Comparison of ENCODE assay signal across 14 cellular contexts in genomic region chr19:49692102-49692599, GRCh38. TPM values are rescaled to one million over a fixed set of nuclear protein-coding genes. Genes with fewer than 3 reads are reported as not detected.
DNase-seq lines count a peak whose midpoint lies in the region; ATAC-seq, FAIRE-seq and TF ChIP-seq lines count a peak whose summit lies in the region.
"Had no signal": no experiment of that assay in that cellular context is flagged by ENCODE, and none has a peak within 500 bp of the region (broad histone marks: within the 10 kb centered on the region; RNA-seq: fewer than 3 reads in every experiment).

No MANE protein-coding gene starts in this region.

- H3K4me1 Mint-ChIP-seq in chondrocyte (ENCODE audit: low read depth) = peaks cover 28% of the 10 kb centered on the region
- H3K4me1 Mint-ChIP-seq in naive thymus-derived CD8-positive, alpha-beta T cell = peaks cover 13 to 33% (median 23%) of the 10 kb centered on the region in 4 donors

- H3K36me3 ChIP-seq in IMR-90 (ENCODE audit: control insufficient read depth, insufficient read depth, low read length) (peaks cover 14% of the 10 kb centered on the region; the same call in 1 of the 2 replicates), small intestine (ENCODE audit: control insufficient read depth in 2 of 2, insufficient read depth in 2 of 2, low read length in 2 of 2) (peaks cover 0 to 5% of the 10 kb centered on the region in 2 donors)
- H3K36me3 ChIP-seq: thoracic aorta had no signal

- POLR2A ChIA-PET in AG04449 (lab: Yijun Ruan, JAX) (no interaction called here), IMR-90 (lab: Charles Lee; ENCODE audit: unreplicated experiment) (no interaction called here)
- POLR2A ChIA-PET in naive thymus-derived CD8-positive, alpha-beta T cell (lab: Charles Lee) = interaction anchor here (0.7 to 1.4 kb wide), 2 partner anchors 10 to 26 kb away, joined by 4 to 6 read pairs; no protein-coding TSS in a partner anchor

- H3K27ac Mint-ChIP-seq in chondrocyte (ENCODE audit: unreplicated experiment) = no peak overlapping the region
- H3K27ac Mint-ChIP-seq in naive thymus-derived CD8-positive, alpha-beta T cell = no peak overlapping the region

- H3K36me3 Mint-ChIP-seq in chondrocyte (ENCODE audit: low read depth) = peaks cover 4% of the 10 kb centered on the region
- H3K36me3 Mint-ChIP-seq in naive thymus-derived CD8-positive, alpha-beta T cell = peaks cover 0 to 5% (median 0%) of the 10 kb centered on the region in 3 donors

- peaks cover 6% of the 10 kb centered on the region; the same call in 1 of the 2 replicates for H3K9me1 ChIP-seq in IMR-90 (ENCODE audit: insufficient read depth, low read length)

- H3K27me3 ChIP-seq in IMR-90 (ENCODE audit: control insufficient read depth, insufficient read depth, low read length) (no peaks in the 10 kb centered on the region), small intestine (ENCODE audit: control insufficient read depth in 2 of 2, insufficient read depth in 2 of 2, low read length in 2 of 2) (no peaks in the 10 kb centered on the region)

- H3K9me3 ChIP-seq in IMR-90 (ENCODE audit: control insufficient read depth, insufficient read depth, low read length) (no peaks in the 10 kb centered on the region), small intestine (ENCODE audit: control insufficient read depth, low read depth) (no peaks in the 10 kb centered on the region)
- H3K9me3 ChIP-seq: HAP-1, thoracic aorta had no signal

- H3K4me1 ChIP-seq in IMR-90 (ENCODE audit: control insufficient read depth, insufficient read depth, low read length) (peaks cover 9% of the 10 kb centered on the region), small intestine (ENCODE audit: control insufficient read depth in 2 of 2, insufficient read depth in 1 of 2, low read depth in 1 of 2, low read length in 1 of 2) (peaks cover 0 to 5% of the 10 kb centered on the region in 2 donors)
- H3K4me1 ChIP-seq: HAP-1 had no signal

- peak overlapping the region; percentile 82; the same call in 1 of the 2 replicates for H2AK5ac ChIP-seq in IMR-90 (ENCODE audit: low read depth, low read length)

- H2BK120ac ChIP-seq in IMR-90 (ENCODE audit: low read depth, low read length) = no peak overlapping the region

- CTCF ChIA-PET in AG04449 (lab: Yijun Ruan, JAX) (interaction anchor here (0.9 to 4.2 kb wide), 5 partner anchors 11 to 26 kb away, joined by 3 to 27 read pairs (median 8); no protein-coding TSS in a partner anchor), IMR-90 (lab: Yijun Ruan, JAX) (no interaction called here)

- H4K5ac ChIP-seq in IMR-90 (ENCODE audit: low read depth, low read length) = peak overlapping the region; percentile 53; the same call in 1 of the 2 replicates

- FAIRE-seq in small intestine (lab: Jason Lieb, UNC) = no peak
- FAIRE-seq: keratinocyte had no signal

- H4K91ac ChIP-seq in IMR-90 (ENCODE audit: insufficient read depth, low read depth, low read length) = peak overlapping the region; percentile 29; the same call in 1 of the 2 replicates

- peak overlapping the region; percentile 36 for H3K4me3 Mint-ChIP-seq in chondrocyte (ENCODE audit: unreplicated experiment)
- H3K4me3 Mint-ChIP-seq in naive thymus-derived CD8-positive, alpha-beta T cell = peak overlapping the region in 6 of 10 donors; percentile 11 to 43 (median 24)

- WGBS in IMR-90 (ENCODE audit: extremely low coverage in 2 of 2, insufficient read length in 1 of 2), 2 experiments = 69% methylated on average over 16 of the region's 17 CpGs; no CpG with 5 or more reads in 1 of the 2 experiments
- WGBS in small intestine, 3 donors = 70 to 73% (median 71%) methylated on average over 17 of the region's 17 CpGs

- H3K9me3 Mint-ChIP-seq in chondrocyte (ENCODE audit: low read depth) = no peaks in the 10 kb centered on the region
- no peaks in the 10 kb centered on the region for H3K9me3 Mint-ChIP-seq in naive thymus-derived CD8-positive, alpha-beta T cell

- dilution Hi-C loops in IMR-90 (cut with HindIII; ENCODE audit: low sequenced_read_pairs, unreplicated experiment) = no loop called here

- no peak overlapping the region; the same call in 1 of the 2 replicates for H3K4me2 ChIP-seq in IMR-90 (ENCODE audit: low read depth, low read length)

- no peak overlapping the region for H2BK15ac ChIP-seq in IMR-90 (ENCODE audit: low read depth, low read length)

- DNase-seq in AG04449 (ENCODE audit: low read depth, low spot score) (no peak), IMR-90 (no peak), chondrocyte (ENCODE audit: low spot score) (no peak), small intestine (no peak), NCI-H2107 treated with DMSO at 0.1 percent for 48 hours (lab: John Stamatoyannopoulos, UW; ENCODE audit: unreplicated experiment) (no peak)
- DNase-seq in naive thymus-derived CD8-positive, alpha-beta T cell = no peak
- DNase-seq: activated CD8-positive, alpha-beta memory T cell treated with anti-CD3 and anti-CD28 coated beads, Interleukin-2, amount 50 U/mL, for 4 hours; erythroblast had no signal

- peaks cover 10% of the 10 kb centered on the region for H4K20me1 ChIP-seq in IMR-90 (ENCODE audit: insufficient read depth, low read length)

- H2AFZ ChIP-seq in IMR-90 (replicated peaks; ENCODE audit: low read length, poor library complexity) = peak overlapping the region; percentile 78
- H2AFZ ChIP-seq: parathyroid adenoma had no signal

- H3K4me3 ChIP-seq in AG04449 (ENCODE audit: low read depth, low read length) (peak overlapping the region; percentile 64), IMR-90 (ENCODE audit: insufficient read depth, low read depth, low read length) (no peak overlapping the region), small intestine (ENCODE audit: low read depth in 1 of 2, low read length in 2 of 2) (no peak overlapping the region)
- H3K4me3 ChIP-seq: HAP-1 had no signal

- no peak overlapping the region for H2BK20ac ChIP-seq in IMR-90 (ENCODE audit: low read depth, low read length)

- H3K27ac ChIP-seq in IMR-90 (ENCODE audit: insufficient read depth, low read length) (no peak overlapping the region), small intestine (ENCODE audit: low read depth in 1 of 2, low read length in 1 of 2) (no peak overlapping the region)
- H3K27ac ChIP-seq: parathyroid adenoma, thoracic aorta had no signal

- H3K9ac ChIP-seq in IMR-90 (ENCODE audit: low read depth, low read length) = no peak overlapping the region
- H3K9ac ChIP-seq: parathyroid adenoma had no signal

- no peak overlapping the region for H3K23ac ChIP-seq in IMR-90 (ENCODE audit: low read depth, low read length)

- no TSS peak for BruUV-seq in IMR-90 (replicated peaks; lab: Mats Ljungman, UMichigan)

- in situ Hi-C loops in IMR-90 (cut with MboI; ENCODE audit: low sequenced_read_pairs) = no loop called here

- ATAC-seq in IMR-90 (ENCODE audit: low read depth) (no peak), GM19023 (IDR thresholded peaks at IDR 0.05; ENCODE audit: unreplicated experiment) (no peak), HG03457 (IDR thresholded peaks at IDR 0.05; ENCODE audit: unreplicated experiment) (no peak)
- no peak for ATAC-seq in naive thymus-derived CD8-positive, alpha-beta T cell

- H4K8ac ChIP-seq in IMR-90 (ENCODE audit: low read depth in 2 of 2, low read length in 2 of 2) = peak overlapping the region; percentile 74 to 98; a peak in 3 of 4 replicates

- intact Hi-C loops in IMR-90 (cut with micrococcal nuclease) = loop anchor here (5.0 kb wide), 1 partner anchor 110 kb away; no protein-coding TSS in a partner anchor

- H2AK9ac ChIP-seq in IMR-90 (replicated peaks; ENCODE audit: low read depth, low read length, poor library complexity) = peak overlapping the region; percentile 78

- H3K14ac ChIP-seq in IMR-90 (replicated peaks; ENCODE audit: low read depth, low read length) = no peak overlapping the region; the same call in 1 of the 2 replicates

- peaks cover 6 to 36% of the 10 kb centered on the region in 2 experiments; a peak in 3 of 4 replicates for H3K79me1 ChIP-seq in IMR-90 (ENCODE audit: low read depth in 1 of 2, low read length in 2 of 2)

- H3K4ac ChIP-seq in IMR-90 (ENCODE audit: low read depth, low read length) = peak overlapping the region; percentile 61; the same call in 1 of the 2 replicates

- no peak overlapping the region for H2BK5ac ChIP-seq in IMR-90 (ENCODE audit: low read depth, low read length, poor library complexity, severe bottlenecking)

- no peak overlapping the region for H3K56ac ChIP-seq in IMR-90 (ENCODE audit: extremely low read depth, insufficient read depth, low read length)

- no peak overlapping the region for H3K18ac ChIP-seq in IMR-90 (ENCODE audit: low read depth, low read length)

- H3K27me3 Mint-ChIP-seq in chondrocyte (ENCODE audit: low read depth) = no peaks in the 10 kb centered on the region
- H3K27me3 Mint-ChIP-seq in naive thymus-derived CD8-positive, alpha-beta T cell = peaks cover 0 to 22% (median 11%) of the 10 kb centered on the region in 5 donors

- TF ChIP-seq RAD21 in IMR-90 (IDR thresholded peaks at IDR 0.05; ENCODE audit: low read length) = no peak

- TF ChIP-seq CTCF in AG04449 (IDR thresholded peaks at IDR 0.05; ENCODE audit: insufficient read depth, low read length, missing control alignments) = no peak
- TF ChIP-seq CTCF in IMR-90 (conservative IDR thresholded peaks at IDR 0.05; ENCODE audit: low read depth, low read length) = no peak
- TF ChIP-seq CTCF in chondrocyte (IDR thresholded peaks at IDR 0.05) = no peak

- no peak for TF ChIP-seq POLR2A in IMR-90 (IDR thresholded peaks at IDR 0.05; ENCODE audit: low read depth, low read length)

RNA-seq across cellular contexts. Expression of gene CPT1C, which starts 1.2 kb away (rescaled TPM):
- total RNA-seq in IMR-90 (2012; rRNA removed) (14.2 and 14.7 TPM in 2 replicates), chondrocyte (26.3 to 30.7 TPM (median 27.3 TPM) in 3 replicates)
- polyA plus RNA-seq in IMR-90 (2012; rRNA removed) (53.1 and 56.1 TPM in 2 replicates), small intestine (1 to 10 TPM in 1 of 3 donors, not detected in 2; 4.5 TPM)
- polyA plus RNA-seq in IMR-90 (2012; cell fraction: cytosol; rRNA removed) = 21.9 and 40.7 TPM in 2 replicates
- 314 and 515 TPM in 2 replicates for polyA plus RNA-seq in IMR-90 (2012; cell fraction: nucleus; rRNA removed; ENCODE audit: low replicate concordance)
- total RNA-seq in naive thymus-derived CD8-positive, alpha-beta T cell = 1 to 10 TPM; 2.3 to 2.7 TPM
- polyA plus RNA-seq in naive thymus-derived CD8-positive, alpha-beta T cell = under 1 TPM; 0.19 to 0.54 (median 0.40) TPM

RNA-seq across cellular contexts. Expression of gene ADM5, which starts 2.8 kb away (rescaled TPM):
- total RNA-seq in IMR-90 (2012; rRNA removed) (0.18 and 0.28 TPM in 2 replicates), chondrocyte (0.49 to 1.4 TPM (median 0.52 TPM) in 3 replicates)
- polyA plus RNA-seq in IMR-90 (2012; rRNA removed) (0.99 and 1.7 TPM in 2 replicates), small intestine (1 to 10 TPM in 1 of 3 donors, under 1 TPM in 1, not detected in 1; 0.27 to 2.7 TPM)
- 0.05 and 0.51 TPM in 2 replicates for polyA plus RNA-seq in IMR-90 (2012; cell fraction: cytosol; rRNA removed)
- polyA plus RNA-seq in IMR-90 (2012; cell fraction: nucleus; rRNA removed; ENCODE audit: low replicate concordance) = 9.2 and 33.2 TPM in 2 replicates
- 1 to 10 TPM; 3.5 to 5.1 TPM for total RNA-seq in naive thymus-derived CD8-positive, alpha-beta T cell
- polyA plus RNA-seq in naive thymus-derived CD8-positive, alpha-beta T cell = under 1 TPM in 2 of 3 donors, not detected in 1; 0.14 to 0.53 TPM

RNA-seq across cellular contexts. Expression of gene PRMT1, which starts 15.1 kb away (rescaled TPM):
- total RNA-seq in IMR-90 (2012; rRNA removed) (672 and 840 TPM in 2 replicates), chondrocyte (97.7 to 105 TPM (median 98.0 TPM) in 3 replicates)
- polyA plus RNA-seq in IMR-90 (2012; rRNA removed) (497 and 529 TPM in 2 replicates), small intestine (100 to 1,000 TPM in 1 of 3 donors, 10 to 100 TPM in 2; 56.8 to 194 (median 86.7) TPM)
- 279 and 661 TPM in 2 replicates for polyA plus RNA-seq in IMR-90 (2012; cell fraction: cytosol; rRNA removed)
- 331 and 464 TPM in 2 replicates for polyA plus RNA-seq in IMR-90 (2012; cell fraction: nucleus; rRNA removed; ENCODE audit: low replicate concordance)
- total RNA-seq in naive thymus-derived CD8-positive, alpha-beta T cell = 100 to 1,000 TPM in 1 of 2 experiments, 10 to 100 TPM in 1; 97.4 to 100 TPM
- 100 to 1,000 TPM; 150 to 162 (median 158) TPM for polyA plus RNA-seq in naive thymus-derived CD8-positive, alpha-beta T cell

RNA-seq across cellular contexts. Expression of gene BCL2L12, which starts 26.4 kb away (rescaled TPM):
- total RNA-seq in IMR-90 (2012; rRNA removed) (3.9 and 4.7 TPM in 2 replicates), chondrocyte (18.3 to 26.6 TPM (median 21.4 TPM) in 3 replicates)
- polyA plus RNA-seq in IMR-90 (2012; rRNA removed) (32.6 and 51.4 TPM in 2 replicates), small intestine (10 to 100 TPM; 11.2 to 36.6 (median 14.1) TPM)
- 33.4 and 50.7 TPM in 2 replicates for polyA plus RNA-seq in IMR-90 (2012; cell fraction: cytosol; rRNA removed)
- 15.0 and 40.8 TPM in 2 replicates for polyA plus RNA-seq in IMR-90 (2012; cell fraction: nucleus; rRNA removed; ENCODE audit: low replicate concordance)
- 10 to 100 TPM; 22.5 to 24.0 TPM for total RNA-seq in naive thymus-derived CD8-positive, alpha-beta T cell
- polyA plus RNA-seq in naive thymus-derived CD8-positive, alpha-beta T cell = 10 to 100 TPM; 19.3 to 20.6 (median 19.6) TPM

RNA-seq across cellular contexts. Expression of gene IRF3, which starts 26.5 kb away (rescaled TPM):
- total RNA-seq in IMR-90 (2012; rRNA removed) (37.2 and 39.6 TPM in 2 replicates), chondrocyte (45.8 to 75.3 TPM (median 53.0 TPM) in 3 replicates)
- polyA plus RNA-seq in IMR-90 (2012; rRNA removed) (65.2 and 95.9 TPM in 2 replicates), small intestine (100 to 1,000 TPM in 2 of 3 donors, 10 to 100 TPM in 1; 98.4 to 255 (median 139) TPM)
- polyA plus RNA-seq in IMR-90 (2012; cell fraction: cytosol; rRNA removed) = 71.6 and 102 TPM in 2 replicates
- 178 and 291 TPM in 2 replicates for polyA plus RNA-seq in IMR-90 (2012; cell fraction: nucleus; rRNA removed; ENCODE audit: low replicate concordance)
- 100 to 1,000 TPM; 279 to 303 TPM for total RNA-seq in naive thymus-derived CD8-positive, alpha-beta T cell
- polyA plus RNA-seq in naive thymus-derived CD8-positive, alpha-beta T cell = 10 to 100 TPM; 54.6 to 76.1 (median 65.1) TPM
